In genomic region chr6:122248001-122248669, GRCh38 we compare ENCODE assay signal across 23 cellular contexts.
DNase-seq lines count a peak whose midpoint lies in the region; ATAC-seq and TF ChIP-seq lines count a peak whose summit lies in the region.
"Had no signal": no experiment of that assay in that cellular context is flagged by ENCODE, and none has a peak within 500 bp of the region (broad histone marks: within the 10 kb centered on the region; RNA-seq: fewer than 3 reads in every experiment).

No MANE protein-coding gene starts in this region.

- peak; percentile 57 for ATAC-seq in stimulated activated effector memory CD8-positive, alpha-beta T cell treated with anti-CD3 and anti-CD28 coated beads, Interleukin-12 subunit alpha, Interleukin-12 subunit beta, amount 100 ng/mL, for 72 hours
- ATAC-seq in stimulated activated naive CD8-positive, alpha-beta T cell treated with anti-CD3 and anti-CD28 coated beads, Interleukin-15, amount 100 ng/mL, for 72 hours: peak; percentile 12
- ATAC-seq in HG03520 (IDR thresholded peaks at IDR 0.05; ENCODE audit: unreplicated experiment) (no peak), GM21367 (IDR thresholded peaks at IDR 0.05; ENCODE audit: unreplicated experiment) (no peak), gastroesophageal sphincter (no peak)
- ATAC-seq in activated CD4-positive, CD25-positive, alpha-beta regulatory T cell treated with anti-CD3 and anti-CD28 coated beads, Interleukin-2, amount 50 U/mL, for 24 hours: no peak
- ATAC-seq: A549 had no signal

- H2AFZ ChIP-seq in PC-9 (0 out of 2 replicates have a peak overlapping the region, but pooled peaks have one; percentile 2), osteoblast (ENCODE audit: low read length) (no peak overlapping the region)
- H2AFZ ChIP-seq: GM23248 had no signal

- no peak overlapping the region for H3K4me3 ChIP-seq in PC-9
- no peak overlapping the region for H3K4me3 ChIP-seq in osteoblast (ENCODE audit: insufficient read depth, low read length)
- H3K4me3 ChIP-seq in gastroesophageal sphincter: no peak overlapping the region
- H3K4me3 ChIP-seq: A549, GM23248 had no signal

- POLR2A ChIA-PET in PC-9 (lab: Charles Lee; ENCODE audit: unreplicated experiment): no interaction called here

- TF ChIP-seq EP300 in gastroesophageal sphincter (IDR thresholded peaks at IDR 0.05): no peak

- no peak overlapping the region for H3K27ac Mint-ChIP-seq in stimulated activated effector memory CD8-positive, alpha-beta T cell treated with anti-CD3 and anti-CD28 coated beads, Interleukin-12 subunit alpha, Interleukin-12 subunit beta, amount 100 ng/mL, for 72 hours
- H3K27ac Mint-ChIP-seq in stimulated activated naive CD8-positive, alpha-beta T cell treated with anti-CD3 and anti-CD28 coated beads, Interleukin-15, amount 100 ng/mL, for 72 hours: no peak overlapping the region
- H3K27ac Mint-ChIP-seq: CD4-positive, alpha-beta memory T cell had no signal

- TF ChIP-seq POLR2A in gastroesophageal sphincter (IDR thresholded peaks at IDR 0.05): no peak

- H3K9me3 Mint-ChIP-seq in stimulated activated effector memory CD8-positive, alpha-beta T cell treated with anti-CD3 and anti-CD28 coated beads, Interleukin-12 subunit alpha, Interleukin-12 subunit beta, amount 100 ng/mL, for 72 hours: peaks cover 11% of the 10 kb centered on the region
- H3K9me3 Mint-ChIP-seq in stimulated activated naive CD8-positive, alpha-beta T cell treated with anti-CD3 and anti-CD28 coated beads, Interleukin-15, amount 100 ng/mL, for 72 hours: peaks cover 11 to 36% of the 10 kb centered on the region in 2 donors

- H3K27me3 ChIP-seq in PC-9 (ENCODE audit: insufficient read depth, low read depth) (no peaks in the 10 kb centered on the region), osteoblast (ENCODE audit: insufficient read depth, low read length) (no peaks in the 10 kb centered on the region), gastroesophageal sphincter (no peaks in the 10 kb centered on the region)
- H3K27me3 ChIP-seq: BE2C; BLaER1 treated with 17β-estradiol and CSF1 and Interleukin-3, amounts not matched to agents 10 nM and 100 nM had no signal

- H3K9me3 ChIP-seq in PC-9 (ENCODE audit: insufficient read depth, low read depth) (no peaks in the 10 kb centered on the region; the same call in 1 of the 2 replicates), osteoblast (ENCODE audit: low read depth, low read length) (no peaks in the 10 kb centered on the region), gastroesophageal sphincter (peaks cover 0 to 25% (median 0%) of the 10 kb centered on the region in 3 donors)
- H3K9me3 ChIP-seq: A549, BE2C had no signal

- H3K36me3 ChIP-seq in PC-9 (ENCODE audit: low read depth) (no peaks in the 10 kb centered on the region), osteoblast (ENCODE audit: insufficient read depth, low read length) (no peaks in the 10 kb centered on the region), gastroesophageal sphincter (no peaks in the 10 kb centered on the region)
- H3K36me3 ChIP-seq: BE2C; BLaER1 treated with 17β-estradiol and CSF1 and Interleukin-3, amounts not matched to agents 10 nM and 100 nM had no signal

- H3K4me2 ChIP-seq in PC-9 (no peak overlapping the region), osteoblast (ENCODE audit: insufficient read depth, low read length) (no peak overlapping the region)
- H3K4me2 ChIP-seq: A549; BLaER1 treated with 17β-estradiol and CSF1 and Interleukin-3, amounts not matched to agents 10 nM and 100 nM had no signal

- intact Hi-C loops in PC-9 (cut with micrococcal nuclease; ENCODE audit: unreplicated experiment): no loop called here

- H3K27ac ChIP-seq in PC-9 (no peak overlapping the region), osteoblast (ENCODE audit: low read depth, low read length) (no peak overlapping the region), gastroesophageal sphincter (no peak overlapping the region)
- H3K27ac ChIP-seq: A549; BLaER1 treated with 17β-estradiol and CSF1 and Interleukin-3, amounts not matched to agents 10 nM and 100 nM; GM23248 had no signal

- BruUV-seq in PC-9 (replicated peaks; lab: Mats Ljungman, UMichigan): no TSS peak

- no peaks in the 10 kb centered on the region for H3K4me1 ChIP-seq in PC-9 (replicated peaks; ENCODE audit: insufficient read depth)
- no peaks in the 10 kb centered on the region for H3K4me1 ChIP-seq in osteoblast (ENCODE audit: insufficient read depth, low read length)
- H3K4me1 ChIP-seq in gastroesophageal sphincter: no peaks in the 10 kb centered on the region
- H3K4me1 ChIP-seq: A549, BE2C had no signal

- H3K79me2 ChIP-seq in PC-9 (ENCODE audit: low read depth) (no peaks in the 10 kb centered on the region), osteoblast (ENCODE audit: insufficient read depth, low read length) (no peaks in the 10 kb centered on the region)

- no peaks in the 10 kb centered on the region for H3F3A ChIP-seq in PC-9 (ENCODE audit: insufficient read depth, low read depth)

- no peak overlapping the region for H3K4me3 Mint-ChIP-seq in stimulated activated effector memory CD8-positive, alpha-beta T cell treated with anti-CD3 and anti-CD28 coated beads, Interleukin-12 subunit alpha, Interleukin-12 subunit beta, amount 100 ng/mL, for 72 hours
- H3K4me3 Mint-ChIP-seq in stimulated activated naive CD8-positive, alpha-beta T cell treated with anti-CD3 and anti-CD28 coated beads, Interleukin-15, amount 100 ng/mL, for 72 hours: no peak overlapping the region
- H3K4me3 Mint-ChIP-seq: CD4-positive, alpha-beta memory T cell had no signal

- no peaks in the 10 kb centered on the region for H3K4me1 Mint-ChIP-seq in stimulated activated effector memory CD8-positive, alpha-beta T cell treated with anti-CD3 and anti-CD28 coated beads, Interleukin-12 subunit alpha, Interleukin-12 subunit beta, amount 100 ng/mL, for 72 hours
- H3K4me1 Mint-ChIP-seq in stimulated activated naive CD8-positive, alpha-beta T cell treated with anti-CD3 and anti-CD28 coated beads, Interleukin-15, amount 100 ng/mL, for 72 hours: no peaks in the 10 kb centered on the region
- H3K4me1 Mint-ChIP-seq: CD4-positive, alpha-beta memory T cell had no signal

- no peaks in the 10 kb centered on the region for H3K27me3 Mint-ChIP-seq in stimulated activated naive CD8-positive, alpha-beta T cell treated with anti-CD3 and anti-CD28 coated beads, Interleukin-15, amount 100 ng/mL, for 72 hours
- H3K27me3 Mint-ChIP-seq: CD4-positive, alpha-beta memory T cell had no signal

- CTCF ChIA-PET in PC-9 (lab: Charles Lee): no interaction called here

- no peak for TF ChIP-seq CTCF in PC-9 (conservative IDR thresholded peaks at IDR 0.05)
- no peak for TF ChIP-seq CTCF in osteoblast (IDR thresholded peaks at IDR 0.05; ENCODE audit: extremely low read depth, low read depth, low read length)
- no peak for TF ChIP-seq CTCF in gastroesophageal sphincter (IDR thresholded peaks at IDR 0.05)

- 0 out of 2 replicates have a peak, but pooled peaks cover 4% of the 10 kb centered on the region for H3K9me2 ChIP-seq in PC-9 (ENCODE audit: insufficient read depth)

- H3K36me3 Mint-ChIP-seq in stimulated activated effector memory CD8-positive, alpha-beta T cell treated with anti-CD3 and anti-CD28 coated beads, Interleukin-12 subunit alpha, Interleukin-12 subunit beta, amount 100 ng/mL, for 72 hours: no peaks in the 10 kb centered on the region
- H3K36me3 Mint-ChIP-seq: CD4-positive, alpha-beta memory T cell had no signal

- 93 to 100% methylated on average over 1 to 2 of the region's 7 CpGs for WGBS in gastroesophageal sphincter (ENCODE audit: low coverage in 1 of 2), 2 donors

- DNase-seq in PC-9 (no peak), osteoblast (ENCODE audit: insufficient read length, low spot score, missing footprints) (peak; percentile 21)
- no peak for DNase-seq in stimulated activated effector memory CD8-positive, alpha-beta T cell treated with anti-CD3 and anti-CD28 coated beads, Interleukin-12 subunit alpha, Interleukin-12 subunit beta, amount 100 ng/mL, for 72 hours (ENCODE audit: low spot score in 2 of 2)
- no peak for DNase-seq in stimulated activated naive CD8-positive, alpha-beta T cell treated with anti-CD3 and anti-CD28 coated beads, Interleukin-15, amount 100 ng/mL, for 72 hours
- DNase-seq: 8988T, ACHN, AML-193, BE2C, Calu3, COR-L47, DMS53, DMS79 treated with DMSO at 0.1 percent for 48 hours, GF-D8, GM23248, H7, HCEC 1CT had no signal

- H4K20me1 ChIP-seq in PC-9 (ENCODE audit: insufficient read depth): no peaks in the 10 kb centered on the region
- no peaks in the 10 kb centered on the region for H4K20me1 ChIP-seq in osteoblast (ENCODE audit: insufficient read depth, low read length)
- H4K20me1 ChIP-seq: BLaER1 treated with 17β-estradiol and CSF1 and Interleukin-3, amounts not matched to agents 10 nM and 100 nM had no signal

Comparison
In these comparisons a context has a peak if more than half of its experiments do, and no peak if none do; other contexts are left out.
1. ATAC-seq: peak in stimulated activated effector memory CD8-positive, alpha-beta T cell treated with anti-CD3 and anti-CD28 coated beads, Interleukin-12 subunit alpha, Interleukin-12 subunit beta, amount 100 ng/mL, for 72 hours (single experiment) and stimulated activated naive CD8-positive, alpha-beta T cell treated with anti-CD3 and anti-CD28 coated beads, Interleukin-15, amount 100 ng/mL, for 72 hours (single experiment); none in HG03520 (single experiment), GM21367 (single experiment), activated CD4-positive, CD25-positive, alpha-beta regulatory T cell treated with anti-CD3 and anti-CD28 coated beads, Interleukin-2, amount 50 U/mL, for 24 hours (0 of 2) and gastroesophageal sphincter (single experiment).